ENCODE assay signal across 1 cellular context in the genomic region with DNA sequence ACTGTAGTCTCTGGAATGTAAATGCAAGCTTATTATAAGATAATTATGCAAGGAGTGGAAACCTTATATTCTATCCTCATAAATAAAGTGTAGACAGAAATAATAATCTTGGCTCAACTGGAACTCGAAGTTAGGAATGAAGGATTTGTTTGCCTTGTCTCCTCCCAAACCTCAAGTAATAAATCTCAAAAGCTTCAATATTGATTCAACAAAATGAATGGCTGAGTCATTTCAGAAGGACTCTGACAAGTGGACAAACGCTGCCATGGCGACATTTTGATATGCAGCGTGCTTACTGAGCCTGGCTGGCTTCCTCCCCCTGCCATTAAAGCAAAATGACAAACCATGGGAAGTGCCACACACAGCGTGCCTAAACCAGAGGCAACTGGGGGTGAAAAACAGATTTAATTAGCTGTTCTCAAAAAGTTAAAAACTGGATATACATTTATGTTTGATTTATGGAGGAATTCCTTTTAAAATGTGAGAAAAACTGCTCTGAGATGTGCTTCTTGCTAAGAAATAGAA.
TF ChIP-seq lines count a peak whose summit lies in the region.

No MANE protein-coding gene starts in this region.

TF ChIP-seq in HEK293, 187 proteins besides CTCF, POLR2A, EP300 and RAD21 (continued from another document and continues in another):
- TF ChIP-seq, protein P1, sequence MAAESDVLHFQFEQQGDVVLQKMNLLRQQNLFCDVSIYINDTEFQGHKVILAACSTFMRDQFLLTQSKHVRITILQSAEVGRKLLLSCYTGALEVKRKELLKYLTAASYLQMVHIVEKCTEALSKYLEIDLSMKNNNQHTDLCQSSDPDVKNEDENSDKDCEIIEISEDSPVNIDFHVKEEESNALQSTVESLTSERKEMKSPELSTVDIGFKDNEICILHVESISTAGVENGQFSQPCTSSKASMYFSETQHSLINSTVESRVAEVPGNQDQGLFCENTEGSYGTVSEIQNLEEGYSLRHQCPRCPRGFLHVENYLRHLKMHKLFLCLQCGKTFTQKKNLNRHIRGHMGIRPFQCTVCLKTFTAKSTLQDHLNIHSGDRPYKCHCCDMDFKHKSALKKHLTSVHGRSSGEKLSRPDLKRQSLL (tag by site-specific recombination; IDR thresholded peaks at IDR 0.05), result no peak; the same call in 1 of the 2 replicates
- no peak; the same call in 1 of the 2 replicates for TF ChIP-seq REPIN1 (tag by site-specific recombination; IDR thresholded peaks at IDR 0.05; ENCODE audit: low read depth)
- peak; percentile 69; the same call in 1 of the 2 replicates for TF ChIP-seq ZNF660 (tag by site-specific recombination; IDR thresholded peaks at IDR 0.05)
- no peak for TF ChIP-seq ZNF623 (tag by site-specific recombination; IDR thresholded peaks at IDR 0.05)
- TF ChIP-seq, protein P2, sequence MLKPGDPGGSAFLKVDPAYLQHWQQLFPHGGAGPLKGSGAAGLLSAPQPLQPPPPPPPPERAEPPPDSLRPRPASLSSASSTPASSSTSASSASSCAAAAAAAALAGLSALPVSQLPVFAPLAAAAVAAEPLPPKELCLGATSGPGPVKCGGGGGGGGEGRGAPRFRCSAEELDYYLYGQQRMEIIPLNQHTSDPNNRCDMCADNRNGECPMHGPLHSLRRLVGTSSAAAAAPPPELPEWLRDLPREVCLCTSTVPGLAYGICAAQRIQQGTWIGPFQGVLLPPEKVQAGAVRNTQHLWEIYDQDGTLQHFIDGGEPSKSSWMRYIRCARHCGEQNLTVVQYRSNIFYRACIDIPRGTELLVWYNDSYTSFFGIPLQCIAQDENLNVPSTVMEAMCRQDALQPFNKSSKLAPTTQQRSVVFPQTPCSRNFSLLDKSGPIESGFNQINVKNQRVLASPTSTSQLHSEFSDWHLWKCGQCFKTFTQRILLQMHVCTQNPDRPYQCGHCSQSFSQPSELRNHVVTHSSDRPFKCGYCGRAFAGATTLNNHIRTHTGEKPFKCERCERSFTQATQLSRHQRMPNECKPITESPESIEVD (tag by site-specific recombination; IDR thresholded peaks at IDR 0.05), result peak; percentile 93
- TF ChIP-seq ZNF416 (tag by site-specific recombination; IDR thresholded peaks at IDR 0.05), result no peak
- TF ChIP-seq TRIM28 (IDR thresholded peaks at IDR 0.05; ENCODE audit: borderline replicate concordance, low read length), result no peak
- no peak; the same call in 1 of the 2 replicates for TF ChIP-seq ZIC2 (tag by site-specific recombination; IDR thresholded peaks at IDR 0.05)
- TF ChIP-seq, protein P3, sequence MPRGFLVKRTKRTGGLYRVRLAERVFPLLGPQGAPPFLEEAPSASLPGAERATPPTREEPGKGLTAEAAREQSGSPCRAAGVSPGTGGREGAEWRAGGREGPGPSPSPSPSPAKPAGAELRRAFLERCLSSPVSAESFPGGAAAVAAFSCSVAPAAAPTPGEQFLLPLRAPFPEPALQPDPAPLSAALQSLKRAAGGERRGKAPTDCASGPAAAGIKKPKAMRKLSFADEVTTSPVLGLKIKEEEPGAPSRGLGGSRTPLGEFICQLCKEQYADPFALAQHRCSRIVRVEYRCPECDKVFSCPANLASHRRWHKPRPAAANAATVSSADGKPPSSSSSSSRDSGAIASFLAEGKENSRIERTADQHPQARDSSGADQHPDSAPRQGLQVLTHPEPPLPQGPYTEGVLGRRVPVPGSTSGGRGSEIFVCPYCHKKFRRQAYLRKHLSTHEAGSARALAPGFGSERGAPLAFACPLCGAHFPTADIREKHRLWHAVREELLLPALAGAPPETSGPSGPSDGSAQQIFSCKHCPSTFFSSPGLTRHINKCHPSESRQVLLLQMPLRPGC (tag by site-specific recombination; IDR thresholded peaks at IDR 0.05), result peak; percentile 94
- TF ChIP-seq, protein P4, sequence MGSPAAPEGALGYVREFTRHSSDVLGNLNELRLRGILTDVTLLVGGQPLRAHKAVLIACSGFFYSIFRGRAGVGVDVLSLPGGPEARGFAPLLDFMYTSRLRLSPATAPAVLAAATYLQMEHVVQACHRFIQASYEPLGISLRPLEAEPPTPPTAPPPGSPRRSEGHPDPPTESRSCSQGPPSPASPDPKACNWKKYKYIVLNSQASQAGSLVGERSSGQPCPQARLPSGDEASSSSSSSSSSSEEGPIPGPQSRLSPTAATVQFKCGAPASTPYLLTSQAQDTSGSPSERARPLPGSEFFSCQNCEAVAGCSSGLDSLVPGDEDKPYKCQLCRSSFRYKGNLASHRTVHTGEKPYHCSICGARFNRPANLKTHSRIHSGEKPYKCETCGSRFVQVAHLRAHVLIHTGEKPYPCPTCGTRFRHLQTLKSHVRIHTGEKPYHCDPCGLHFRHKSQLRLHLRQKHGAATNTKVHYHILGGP (tag by site-specific recombination; IDR thresholded peaks at IDR 0.05), result no peak
- TF ChIP-seq KLF10 (tag by site-specific recombination; IDR thresholded peaks at IDR 0.05), result peak; percentile 89
- no peak for TF ChIP-seq ZNF146 (tag by site-specific recombination; IDR thresholded peaks at IDR 0.05)
- no peak for TF ChIP-seq BCL11B (tag by site-specific recombination; IDR thresholded peaks at IDR 0.05; ENCODE audit: low read depth)
- TF ChIP-seq, protein P5, sequence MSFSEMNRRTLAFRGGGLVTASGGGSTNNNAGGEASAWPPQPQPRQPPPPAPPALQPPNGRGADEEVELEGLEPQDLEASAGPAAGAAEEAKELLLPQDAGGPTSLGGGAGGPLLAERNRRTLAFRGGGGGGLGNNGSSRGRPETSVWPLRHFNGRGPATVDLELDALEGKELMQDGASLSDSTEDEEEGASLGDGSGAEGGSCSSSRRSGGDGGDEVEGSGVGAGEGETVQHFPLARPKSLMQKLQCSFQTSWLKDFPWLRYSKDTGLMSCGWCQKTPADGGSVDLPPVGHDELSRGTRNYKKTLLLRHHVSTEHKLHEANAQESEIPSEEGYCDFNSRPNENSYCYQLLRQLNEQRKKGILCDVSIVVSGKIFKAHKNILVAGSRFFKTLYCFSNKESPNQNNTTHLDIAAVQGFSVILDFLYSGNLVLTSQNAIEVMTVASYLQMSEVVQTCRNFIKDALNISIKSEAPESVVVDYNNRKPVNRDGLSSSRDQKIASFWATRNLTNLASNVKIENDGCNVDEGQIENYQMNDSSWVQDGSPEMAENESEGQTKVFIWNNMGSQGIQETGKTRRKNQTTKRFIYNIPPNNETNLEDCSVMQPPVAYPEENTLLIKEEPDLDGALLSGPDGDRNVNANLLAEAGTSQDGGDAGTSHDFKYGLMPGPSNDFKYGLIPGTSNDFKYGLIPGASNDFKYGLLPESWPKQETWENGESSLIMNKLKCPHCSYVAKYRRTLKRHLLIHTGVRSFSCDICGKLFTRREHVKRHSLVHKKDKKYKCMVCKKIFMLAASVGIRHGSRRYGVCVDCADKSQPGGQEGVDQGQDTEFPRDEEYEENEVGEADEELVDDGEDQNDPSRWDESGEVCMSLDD (tag by site-specific recombination; IDR thresholded peaks at IDR 0.05), result no peak
- TF ChIP-seq, protein P6, sequence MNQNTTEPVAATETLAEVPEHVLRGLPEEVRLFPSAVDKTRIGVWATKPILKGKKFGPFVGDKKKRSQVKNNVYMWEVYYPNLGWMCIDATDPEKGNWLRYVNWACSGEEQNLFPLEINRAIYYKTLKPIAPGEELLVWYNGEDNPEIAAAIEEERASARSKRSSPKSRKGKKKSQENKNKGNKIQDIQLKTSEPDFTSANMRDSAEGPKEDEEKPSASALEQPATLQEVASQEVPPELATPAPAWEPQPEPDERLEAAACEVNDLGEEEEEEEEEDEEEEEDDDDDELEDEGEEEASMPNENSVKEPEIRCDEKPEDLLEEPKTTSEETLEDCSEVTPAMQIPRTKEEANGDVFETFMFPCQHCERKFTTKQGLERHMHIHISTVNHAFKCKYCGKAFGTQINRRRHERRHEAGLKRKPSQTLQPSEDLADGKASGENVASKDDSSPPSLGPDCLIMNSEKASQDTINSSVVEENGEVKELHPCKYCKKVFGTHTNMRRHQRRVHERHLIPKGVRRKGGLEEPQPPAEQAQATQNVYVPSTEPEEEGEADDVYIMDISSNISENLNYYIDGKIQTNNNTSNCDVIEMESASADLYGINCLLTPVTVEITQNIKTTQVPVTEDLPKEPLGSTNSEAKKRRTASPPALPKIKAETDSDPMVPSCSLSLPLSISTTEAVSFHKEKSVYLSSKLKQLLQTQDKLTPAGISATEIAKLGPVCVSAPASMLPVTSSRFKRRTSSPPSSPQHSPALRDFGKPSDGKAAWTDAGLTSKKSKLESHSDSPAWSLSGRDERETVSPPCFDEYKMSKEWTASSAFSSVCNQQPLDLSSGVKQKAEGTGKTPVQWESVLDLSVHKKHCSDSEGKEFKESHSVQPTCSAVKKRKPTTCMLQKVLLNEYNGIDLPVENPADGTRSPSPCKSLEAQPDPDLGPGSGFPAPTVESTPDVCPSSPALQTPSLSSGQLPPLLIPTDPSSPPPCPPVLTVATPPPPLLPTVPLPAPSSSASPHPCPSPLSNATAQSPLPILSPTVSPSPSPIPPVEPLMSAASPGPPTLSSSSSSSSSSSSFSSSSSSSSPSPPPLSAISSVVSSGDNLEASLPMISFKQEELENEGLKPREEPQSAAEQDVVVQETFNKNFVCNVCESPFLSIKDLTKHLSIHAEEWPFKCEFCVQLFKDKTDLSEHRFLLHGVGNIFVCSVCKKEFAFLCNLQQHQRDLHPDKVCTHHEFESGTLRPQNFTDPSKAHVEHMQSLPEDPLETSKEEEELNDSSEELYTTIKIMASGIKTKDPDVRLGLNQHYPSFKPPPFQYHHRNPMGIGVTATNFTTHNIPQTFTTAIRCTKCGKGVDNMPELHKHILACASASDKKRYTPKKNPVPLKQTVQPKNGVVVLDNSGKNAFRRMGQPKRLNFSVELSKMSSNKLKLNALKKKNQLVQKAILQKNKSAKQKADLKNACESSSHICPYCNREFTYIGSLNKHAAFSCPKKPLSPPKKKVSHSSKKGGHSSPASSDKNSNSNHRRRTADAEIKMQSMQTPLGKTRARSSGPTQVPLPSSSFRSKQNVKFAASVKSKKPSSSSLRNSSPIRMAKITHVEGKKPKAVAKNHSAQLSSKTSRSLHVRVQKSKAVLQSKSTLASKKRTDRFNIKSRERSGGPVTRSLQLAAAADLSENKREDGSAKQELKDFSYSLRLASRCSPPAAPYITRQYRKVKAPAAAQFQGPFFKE (tag by site-specific recombination; IDR thresholded peaks at IDR 0.05; ENCODE audit: borderline replicate concordance), result no peak
- TF ChIP-seq ZNF221 (tag by site-specific recombination; IDR thresholded peaks at IDR 0.05; ENCODE audit: borderline replicate concordance), result no peak
- TF ChIP-seq ZNF768 (tag by site-specific recombination; IDR thresholded peaks at IDR 0.05), result no peak
- no peak for TF ChIP-seq GLIS2 (tag by site-specific recombination; IDR thresholded peaks at IDR 0.05)
- no peak for TF ChIP-seq ZNF48 (tag by site-specific recombination; IDR thresholded peaks at IDR 0.05)
- TF ChIP-seq, protein P7, sequence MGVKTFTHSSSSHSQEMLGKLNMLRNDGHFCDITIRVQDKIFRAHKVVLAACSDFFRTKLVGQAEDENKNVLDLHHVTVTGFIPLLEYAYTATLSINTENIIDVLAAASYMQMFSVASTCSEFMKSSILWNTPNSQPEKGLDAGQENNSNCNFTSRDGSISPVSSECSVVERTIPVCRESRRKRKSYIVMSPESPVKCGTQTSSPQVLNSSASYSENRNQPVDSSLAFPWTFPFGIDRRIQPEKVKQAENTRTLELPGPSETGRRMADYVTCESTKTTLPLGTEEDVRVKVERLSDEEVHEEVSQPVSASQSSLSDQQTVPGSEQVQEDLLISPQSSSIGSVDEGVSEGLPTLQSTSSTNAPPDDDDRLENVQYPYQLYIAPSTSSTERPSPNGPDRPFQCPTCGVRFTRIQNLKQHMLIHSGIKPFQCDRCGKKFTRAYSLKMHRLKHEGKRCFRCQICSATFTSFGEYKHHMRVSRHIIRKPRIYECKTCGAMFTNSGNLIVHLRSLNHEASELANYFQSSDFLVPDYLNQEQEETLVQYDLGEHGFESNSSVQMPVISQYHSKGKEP (tag by site-specific recombination; IDR thresholded peaks at IDR 0.05), result peak; percentile 86
- TF ChIP-seq, protein P8, sequence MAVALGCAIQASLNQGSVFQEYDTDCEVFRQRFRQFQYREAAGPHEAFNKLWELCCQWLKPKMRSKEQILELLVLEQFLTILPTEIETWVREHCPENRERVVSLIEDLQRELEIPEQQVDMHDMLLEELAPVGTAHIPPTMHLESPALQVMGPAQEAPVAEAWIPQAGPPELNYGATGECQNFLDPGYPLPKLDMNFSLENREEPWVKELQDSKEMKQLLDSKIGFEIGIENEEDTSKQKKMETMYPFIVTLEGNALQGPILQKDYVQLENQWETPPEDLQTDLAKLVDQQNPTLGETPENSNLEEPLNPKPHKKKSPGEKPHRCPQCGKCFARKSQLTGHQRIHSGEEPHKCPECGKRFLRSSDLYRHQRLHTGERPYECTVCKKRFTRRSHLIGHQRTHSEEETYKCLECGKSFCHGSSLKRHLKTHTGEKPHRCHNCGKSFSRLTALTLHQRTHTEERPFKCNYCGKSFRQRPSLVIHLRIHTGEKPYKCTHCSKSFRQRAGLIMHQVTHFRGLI (tag by site-specific recombination; IDR thresholded peaks at IDR 0.05), result peak; percentile 69; the same call in 1 of the 2 replicates
- TF ChIP-seq, protein P9, sequence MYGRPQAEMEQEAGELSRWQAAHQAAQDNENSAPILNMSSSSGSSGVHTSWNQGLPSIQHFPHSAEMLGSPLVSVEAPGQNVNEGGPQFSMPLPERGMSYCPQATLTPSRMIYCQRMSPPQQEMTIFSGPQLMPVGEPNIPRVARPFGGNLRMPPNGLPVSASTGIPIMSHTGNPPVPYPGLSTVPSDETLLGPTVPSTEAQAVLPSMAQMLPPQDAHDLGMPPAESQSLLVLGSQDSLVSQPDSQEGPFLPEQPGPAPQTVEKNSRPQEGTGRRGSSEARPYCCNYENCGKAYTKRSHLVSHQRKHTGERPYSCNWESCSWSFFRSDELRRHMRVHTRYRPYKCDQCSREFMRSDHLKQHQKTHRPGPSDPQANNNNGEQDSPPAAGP (tag by site-specific recombination; IDR thresholded peaks at IDR 0.05), result peak; percentile 98
- TF ChIP-seq ZNF366 (tag by site-specific recombination; conservative IDR thresholded peaks at IDR 0.05), result peak; percentile 88
- TF ChIP-seq, protein P10, sequence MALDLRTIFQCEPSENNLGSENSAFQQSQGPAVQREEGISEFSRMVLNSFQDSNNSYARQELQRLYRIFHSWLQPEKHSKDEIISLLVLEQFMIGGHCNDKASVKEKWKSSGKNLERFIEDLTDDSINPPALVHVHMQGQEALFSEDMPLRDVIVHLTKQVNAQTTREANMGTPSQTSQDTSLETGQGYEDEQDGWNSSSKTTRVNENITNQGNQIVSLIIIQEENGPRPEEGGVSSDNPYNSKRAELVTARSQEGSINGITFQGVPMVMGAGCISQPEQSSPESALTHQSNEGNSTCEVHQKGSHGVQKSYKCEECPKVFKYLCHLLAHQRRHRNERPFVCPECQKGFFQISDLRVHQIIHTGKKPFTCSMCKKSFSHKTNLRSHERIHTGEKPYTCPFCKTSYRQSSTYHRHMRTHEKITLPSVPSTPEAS (tag by site-specific recombination; IDR thresholded peaks at IDR 0.05), result peak; percentile 32; the same call in 1 of the 2 replicates
- no peak for TF ChIP-seq KLF16 (tag by site-specific recombination; IDR thresholded peaks at IDR 0.05)
- TF ChIP-seq YY2 (tag by site-specific recombination; IDR thresholded peaks at IDR 0.05), result peak; percentile 60; the same call in 1 of the 2 replicates
- no peak for TF ChIP-seq HOXC10 (CRISPR knock-in tag; IDR thresholded peaks at IDR 0.05)
